1 cellular context compared by ENCODE assay signal in genomic region chr6:131654326-131654725, GRCh38.
TF ChIP-seq lines count a peak whose summit lies in the region.

No MANE protein-coding gene starts in this region.

TF ChIP-seq in K562, 482 proteins besides CTCF, POLR2A, EP300 and RAD21:
- TF ChIP-seq FOSL1 (tag; conservative IDR thresholded peaks at IDR 0.05) (peak; percentile 44; the same call in 1 of the 2 replicates), ZNF398 (CRISPR knock-in tag; IDR thresholded peaks at IDR 0.05) (no peak), ATF3 (IDR thresholded peaks at IDR 0.05) (peak; percentile 24; the same call in 1 of the 2 replicates), ATF3 (CRISPR knock-in tag; conservative IDR thresholded peaks at IDR 0.05) (no peak)
